In the genomic region with DNA sequence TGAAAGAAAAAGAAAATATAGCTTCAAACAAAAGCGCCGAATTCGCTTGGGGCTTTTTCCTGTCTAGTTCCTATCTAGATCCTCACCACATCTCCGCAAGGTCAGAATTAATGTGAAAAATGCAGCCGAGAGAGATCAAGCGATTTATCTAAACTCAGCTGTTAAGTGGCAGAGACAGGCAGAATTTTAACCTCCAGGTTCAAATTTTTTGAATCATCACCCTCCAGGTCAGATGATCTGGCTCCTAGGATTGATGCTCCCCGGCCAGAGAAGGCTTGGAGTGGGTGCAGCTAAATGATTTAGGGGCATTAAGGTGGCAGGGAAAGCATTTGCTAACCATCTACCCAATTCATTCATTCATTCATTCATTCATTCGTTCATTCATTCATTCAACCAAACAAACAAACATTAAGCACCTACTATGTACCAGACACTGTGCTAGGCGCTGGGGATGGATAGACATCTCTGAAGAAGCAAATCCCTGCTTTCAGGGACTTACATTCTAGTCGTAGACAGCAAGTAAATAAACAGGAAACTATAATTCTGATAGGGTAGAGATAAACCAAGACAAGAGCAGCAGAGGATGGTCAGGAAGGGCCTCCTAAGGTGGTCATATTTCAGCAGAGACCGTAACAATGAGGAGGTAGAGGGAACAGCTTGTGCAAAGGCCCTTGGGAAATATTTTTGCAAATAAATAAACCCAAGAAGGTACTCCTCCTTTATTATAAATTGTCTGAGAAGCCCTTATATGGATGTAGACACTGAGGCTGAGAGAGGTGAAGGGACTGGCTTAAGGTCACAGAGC, we compare ENCODE assay signal across 8 cellular contexts. TPM values are rescaled to one million over a fixed set of nuclear protein-coding genes. Genes with fewer than 3 reads are reported as not detected.
DNase-seq lines count a peak whose midpoint lies in the region; ATAC-seq, FAIRE-seq and TF ChIP-seq lines count a peak whose summit lies in the region.

No MANE protein-coding gene starts in this region.

- H3K9me2 ChIP-seq in PC-9 (ENCODE audit: insufficient read depth): no peaks in the 10 kb centered on the region

- BruUV-seq in PC-9 (replicated peaks; lab: Mats Ljungman, UMichigan): TSS peak; percentile 83
- BruUV-seq in endothelial cell of umbilical vein (replicated peaks; lab: Mats Ljungman, UMichigan): TSS peak; percentile 59

- H3K9me3 ChIP-seq in PC-9 (ENCODE audit: insufficient read depth, low read depth) (no peaks in the 10 kb centered on the region), endothelial cell of umbilical vein (replicated peaks; ENCODE audit: control insufficient read depth, insufficient read depth, low read length) (no peaks in the 10 kb centered on the region), ovary (no peaks in the 10 kb centered on the region)

- peak overlapping the region; percentile 94 for H3K9ac ChIP-seq in endothelial cell of umbilical vein (replicated peaks; ENCODE audit: extremely low read depth, insufficient read depth, low read length)

- TF ChIP-seq EP300 in ovary (IDR thresholded peaks at IDR 0.05): no peak

- no peak for TF ChIP-seq CTCF in PC-9 (conservative IDR thresholded peaks at IDR 0.05)
- no peak for TF ChIP-seq CTCF in endothelial cell of umbilical vein (IDR thresholded peaks at IDR 0.05; ENCODE audit: extremely low read depth in 1 of 2, insufficient read depth in 1 of 2, low read depth in 1 of 2, low read length in 2 of 2)
- no peak for TF ChIP-seq CTCF in ovary (IDR thresholded peaks at IDR 0.05)

- H3K9me1 ChIP-seq in endothelial cell of umbilical vein (replicated peaks; ENCODE audit: control insufficient read depth, extremely low read depth, insufficient read depth, low read length): no peaks in the 10 kb centered on the region

- H3K4me2 ChIP-seq in PC-9: peak overlapping the region; percentile 89
- H3K4me2 ChIP-seq in endothelial cell of umbilical vein (ENCODE audit: insufficient read depth, low read length): peak overlapping the region; percentile 81

- no peaks in the 10 kb centered on the region for H3K27me3 ChIP-seq in PC-9 (ENCODE audit: insufficient read depth, low read depth)
- H3K27me3 ChIP-seq in endothelial cell of umbilical vein (ENCODE audit: control insufficient read depth in 2 of 2, insufficient read depth in 2 of 2, low read length in 2 of 2): no peaks in the 10 kb centered on the region
- H3K27me3 ChIP-seq in ovary: no peaks in the 10 kb centered on the region

- H4K20me1 ChIP-seq in PC-9 (ENCODE audit: insufficient read depth): peaks cover 33% of the 10 kb centered on the region
- H4K20me1 ChIP-seq in endothelial cell of umbilical vein (replicated peaks; ENCODE audit: control insufficient read depth, extremely low read depth, insufficient read depth, low read length): no peaks in the 10 kb centered on the region

- dilution Hi-C loops in endothelial cell of umbilical vein (cut with MboI; ENCODE audit: extremely low pct_ligation_motif_present, low sequenced_read_pairs): no loop called here

- DNase-seq in ELR (ENCODE audit: low read depth): peak; percentile 56
- no peak for DNase-seq in PC-9
- DNase-seq in endothelial cell of umbilical vein (ENCODE audit: low read depth, low spot score): no peak
- no peak for DNase-seq in ovary
- no peak for DNase-seq in SK-N-DZ (ENCODE audit: low spot score)
- no peak for DNase-seq in activated CD4-positive, alpha-beta T cell treated with anti-CD3 and anti-CD28 coated beads for 1 hour

- TF ChIP-seq POLR2A in endothelial cell of umbilical vein (IDR thresholded peaks at IDR 0.05; ENCODE audit: low read depth, low read length) (no peak), ovary (IDR thresholded peaks at IDR 0.05) (no peak)

- H3K79me2 ChIP-seq in PC-9 (ENCODE audit: low read depth) (peaks cover 64% of the 10 kb centered on the region), endothelial cell of umbilical vein (ENCODE audit: control insufficient read depth, insufficient read depth, low read length) (peaks cover 42% of the 10 kb centered on the region)

- H3F3A ChIP-seq in PC-9 (ENCODE audit: insufficient read depth, low read depth): peaks cover 34% of the 10 kb centered on the region

- no peak for FAIRE-seq in endothelial cell of umbilical vein (lab: Jason Lieb, UNC)

- H3K4me3 ChIP-seq in PC-9 (peak overlapping the region; percentile 94), endothelial cell of umbilical vein (replicated peaks in 1 of 3; ENCODE audit: insufficient read depth in 1 of 3, low read depth in 1 of 3, low read length in 3 of 3) (peak overlapping the region in 2 of 3 experiments; percentile 54 to 91), ovary (peak overlapping the region; percentile 99)

- 15 to 19% (median 15%) methylated on average over 11 of the region's 11 CpGs for WGBS in ovary, 3 donors

- intact Hi-C loops in PC-9 (cut with micrococcal nuclease; ENCODE audit: unreplicated experiment): loop anchor here (5.0 kb wide), 1 partner anchor 39 kb away; the partner anchor contains the start of gene PEDS1
- intact Hi-C loops in endothelial cell of umbilical vein (cut with micrococcal nuclease): loop anchor here (5.0 kb wide), 1 partner anchor 39 kb away; the partner anchor contains the start of gene PEDS1
- intact Hi-C loops in ovary (cut with DNase I): no loop called here

- CTCF ChIA-PET in PC-9 (lab: Charles Lee) (interaction anchor here (1.1 kb wide), 1 partner anchor 135 kb away, joined by 5 read pairs; no protein-coding TSS in a partner anchor), endothelial cell of umbilical vein (lab: Charles Lee) (interaction anchor here (0.6 to 3.7 kb wide), 10 partner anchors 10 to 370 kb away, joined by 3 to 23 read pairs (median 4); no protein-coding TSS in a partner anchor)

- peaks cover 45% of the 10 kb centered on the region for H3K4me1 ChIP-seq in PC-9 (replicated peaks; ENCODE audit: insufficient read depth)
- H3K4me1 ChIP-seq in endothelial cell of umbilical vein (ENCODE audit: control insufficient read depth, extremely low read depth, insufficient read depth, low read length): peaks cover 54% of the 10 kb centered on the region
- peaks cover 10% of the 10 kb centered on the region for H3K4me1 ChIP-seq in ovary (ENCODE audit: insufficient read depth)

- ATAC-seq in HG03175 (IDR thresholded peaks at IDR 0.05; ENCODE audit: unreplicated experiment) (no peak), HG03108 (IDR thresholded peaks at IDR 0.05; ENCODE audit: unreplicated experiment) (no peak)

- POLR2A ChIA-PET in PC-9 (lab: Charles Lee; ENCODE audit: unreplicated experiment): interaction anchor here (0.6 to 0.7 kb wide), 4 partner anchors 34 to 198 kb away, joined by 3 to 10 read pairs (median 4); no protein-coding TSS in a partner anchor
- POLR2A ChIA-PET in endothelial cell of umbilical vein (lab: Charles Lee): no interaction called here

- H3K36me3 ChIP-seq in PC-9 (ENCODE audit: low read depth) (peaks cover 6% of the 10 kb centered on the region; the same call in 1 of the 2 replicates), endothelial cell of umbilical vein (ENCODE audit: control insufficient read depth in 2 of 2, extremely low read depth in 1 of 2, insufficient read depth in 2 of 2, low read length in 2 of 2) (no peaks in the 10 kb centered on the region), ovary (no peaks in the 10 kb centered on the region)

- H2AFZ ChIP-seq in PC-9: peak overlapping the region; percentile 78
- peak overlapping the region; percentile 78 for H2AFZ ChIP-seq in endothelial cell of umbilical vein (ENCODE audit: low read depth, low read length)

- H3K27ac ChIP-seq in PC-9: peak overlapping the region; percentile 64
- H3K27ac ChIP-seq in endothelial cell of umbilical vein (ENCODE audit: insufficient read depth, low read depth, low read length): peak overlapping the region; percentile 84
- H3K27ac ChIP-seq in ovary: peak overlapping the region; percentile 87

TF ChIP-seq in endothelial cell of umbilical vein, 7 proteins besides CTCF, POLR2A, EP300 and RAD21 (continues in another document):
- TF ChIP-seq GATA2 (IDR thresholded peaks at IDR 0.05; ENCODE audit: insufficient read depth, insufficient read length, low read depth, low read length) (no peak), MYC (IDR thresholded peaks at IDR 0.05; ENCODE audit: low read depth, low read length) (no peak), EZH2 (IDR thresholded peaks at IDR 0.05; ENCODE audit: borderline replicate concordance, low read depth, low read length, severe bottlenecking) (no peak), POLR2AphosphoS5 (IDR thresholded peaks at IDR 0.05; ENCODE audit: insufficient read depth, low read depth, low read length) (no peak), FOS (IDR thresholded peaks at IDR 0.05; ENCODE audit: borderline replicate concordance, insufficient read depth, low read length) (no peak)

RNA-seq across cellular contexts. Expression of gene UBE2V1, which starts 0.7 kb away (rescaled TPM):
- total RNA-seq in PC-9 (2021) (137 and 174 TPM in 2 replicates), endothelial cell of umbilical vein (147 and 156 TPM in 2 replicates), ovary (10 to 100 TPM; 51.0 to 90.3 (median 77.2) TPM)
- polyA plus RNA-seq in endothelial cell of umbilical vein (111 and 145 TPM in 2 replicates), ovary (100 to 1,000 TPM in 1 of 2 donors, 10 to 100 TPM in 1; 43.6 to 189 TPM)
- polyA plus RNA-seq in endothelial cell of umbilical vein (2011; cell fraction: cytosol; rRNA removed): 127 and 148 TPM in 2 replicates
- 132 and 179 TPM in 2 replicates for polyA plus RNA-seq in endothelial cell of umbilical vein (2011; cell fraction: nucleus; rRNA removed)
- polyA plus RNA-seq in endothelial cell of umbilical vein (2012): 159 and 193 TPM in 2 replicates
- 135 and 140 TPM in 2 replicates for polyA minus RNA-seq in endothelial cell of umbilical vein
- 15.1 TPM for polyA minus RNA-seq in endothelial cell of umbilical vein (2011; cell fraction: cytosol; rRNA and poly(A)+ RNA removed)
- polyA minus RNA-seq in endothelial cell of umbilical vein (2011; cell fraction: nucleus; rRNA and poly(A)+ RNA removed): 136 and 191 TPM in 2 replicates
- 79.0 and 79.5 TPM in 2 replicates for polyA plus RNA-seq in SK-N-DZ (2014; cell fraction: cytosol; rRNA removed)
- 52.4 and 140 TPM in 2 replicates for polyA plus RNA-seq in SK-N-DZ (2014; cell fraction: nucleus; rRNA removed)

RNA-seq across cellular contexts. Expression of gene PEDS1, which starts 39.9 kb away (rescaled TPM):
- total RNA-seq in PC-9 (2021): 34.8 and 37.7 TPM in 2 replicates
- 62.7 and 71.9 TPM in 2 replicates for total RNA-seq in endothelial cell of umbilical vein
- polyA plus RNA-seq in endothelial cell of umbilical vein: 131 and 182 TPM in 2 replicates
- polyA plus RNA-seq in endothelial cell of umbilical vein (2011; cell fraction: cytosol; rRNA removed): 77.9 and 89.4 TPM in 2 replicates
- polyA plus RNA-seq in endothelial cell of umbilical vein (2011; cell fraction: nucleus; rRNA removed): 40.6 and 46.8 TPM in 2 replicates
- 72.8 and 86.0 TPM in 2 replicates for polyA plus RNA-seq in endothelial cell of umbilical vein (2012)
- 125 and 128 TPM in 2 replicates for polyA minus RNA-seq in endothelial cell of umbilical vein
- polyA minus RNA-seq in endothelial cell of umbilical vein (2011; cell fraction: cytosol; rRNA and poly(A)+ RNA removed): 47.9 TPM
- polyA minus RNA-seq in endothelial cell of umbilical vein (2011; cell fraction: nucleus; rRNA and poly(A)+ RNA removed): 16.3 and 20.4 TPM in 2 replicates
- 10 to 100 TPM in 6 of 7 donors, 1 to 10 TPM in 1; 7.5 to 18.2 (median 12.6) TPM for total RNA-seq in ovary
- polyA plus RNA-seq in ovary: 10 to 100 TPM; 11.6 to 11.7 TPM
- 39.0 and 41.6 TPM in 2 replicates for polyA plus RNA-seq in SK-N-DZ (2014; cell fraction: cytosol; rRNA removed)
- 19.4 and 20.3 TPM in 2 replicates for polyA plus RNA-seq in SK-N-DZ (2014; cell fraction: nucleus; rRNA removed)

Comparison
In these comparisons a context has a peak if more than half of its experiments do, and no peak if none do; other contexts are left out.
1. intact Hi-C loops: an anchor here in PC-9 (5.0 kb wide) and endothelial cell of umbilical vein (5.0 kb wide); none called in ovary.